In the genomic region with DNA sequence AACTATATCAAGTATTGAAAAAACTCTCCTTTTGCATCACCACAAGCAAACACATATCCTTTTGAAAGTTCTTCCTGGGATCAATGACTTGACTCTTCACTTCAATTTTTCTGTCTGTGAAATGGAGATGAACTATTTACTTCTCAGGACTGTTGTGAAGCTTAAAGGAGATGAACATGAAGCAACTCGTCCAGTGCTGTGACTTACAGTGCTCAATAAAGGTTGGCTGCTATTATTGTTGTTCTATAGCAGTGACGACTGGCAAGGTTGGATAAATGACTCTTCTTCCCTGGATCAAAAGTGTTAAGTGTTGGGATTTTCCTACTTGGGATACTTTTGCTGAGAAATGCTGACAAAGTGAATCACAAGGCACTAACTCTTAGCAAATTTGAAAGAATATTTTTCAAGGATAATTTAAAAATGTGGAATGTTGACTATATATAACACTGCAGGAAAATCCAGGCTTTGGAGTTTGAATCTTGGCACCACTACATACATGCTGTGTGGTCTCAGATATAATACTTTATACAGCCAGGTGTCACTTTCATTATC, we compare ENCODE assay signal across 26 cellular contexts. TPM values are rescaled to one million over a fixed set of nuclear protein-coding genes. Genes with fewer than 3 reads are reported as not detected.
DNase-seq lines count a peak whose midpoint lies in the region; ATAC-seq, FAIRE-seq and TF ChIP-seq lines count a peak whose summit lies in the region.
"Had no signal": no experiment of that assay in that cellular context is flagged by ENCODE, and none has a peak within 500 bp of the region (broad histone marks: within the 10 kb centered on the region; RNA-seq: fewer than 3 reads in every experiment).

No MANE protein-coding gene starts in this region.

- H3K9me3 ChIP-seq in A549 (no peaks in the 10 kb centered on the region), H9 (ENCODE audit: control insufficient read depth, low read depth, low read length) (no peaks in the 10 kb centered on the region), keratinocyte (ENCODE audit: control insufficient read depth, low read depth, low read length) (no peaks in the 10 kb centered on the region)
- H3K9me3 ChIP-seq: BE2C had no signal

- H3K79me1 ChIP-seq in H9 (ENCODE audit: insufficient read depth, low read depth, low read length, poor library complexity, severe bottlenecking) = peaks cover 4% of the 10 kb centered on the region

- no peak for TF ChIP-seq EP300 in A549 (IDR thresholded peaks at IDR 0.05)

- H3K4me2 ChIP-seq in A549 = no peak overlapping the region
- no peak overlapping the region for H3K4me2 ChIP-seq in H9 (ENCODE audit: insufficient read depth, insufficient read length, low read length)
- H3K4me2 ChIP-seq in keratinocyte (ENCODE audit: control insufficient read depth, extremely low read depth, insufficient read depth, low read depth, low read length) = no peak overlapping the region

- no peak overlapping the region for H2BK120ac ChIP-seq in H9 (ENCODE audit: low read depth, low read length, poor library complexity, severe bottlenecking)

- peaks cover 5% of the 10 kb centered on the region; the same call in 1 of the 2 replicates for H3K79me2 ChIP-seq in H9 (ENCODE audit: insufficient read depth, low read length)
- H3K79me2 ChIP-seq in keratinocyte (ENCODE audit: control insufficient read depth, insufficient read depth, low read length) = no peaks in the 10 kb centered on the region

- no peak overlapping the region for H2BK20ac ChIP-seq in H9 (ENCODE audit: low read depth, low read length, poor library complexity, severe bottlenecking)

- TF ChIP-seq CTCF in A549 (IDR thresholded peaks at IDR 0.05) = no peak
- no peak for TF ChIP-seq CTCF in H9 (conservative IDR thresholded peaks at IDR 0.05)
- no peak for TF ChIP-seq CTCF in bronchial epithelial cell (IDR thresholded peaks at IDR 0.05; ENCODE audit: insufficient read depth, low read length, severe bottlenecking)
- TF ChIP-seq CTCF in keratinocyte (optimal IDR thresholded peaks at IDR 0.05 in 1 of 3, IDR thresholded peaks at IDR 0.05 in 1 of 3, conservative IDR thresholded peaks at IDR 0.05 in 1 of 3; ENCODE audit: extremely low read depth in 1 of 3, insufficient read depth in 2 of 3, low read length in 3 of 3) = no peak

- H3K4me1 ChIP-seq in A549 = no peaks in the 10 kb centered on the region
- H3K4me1 ChIP-seq in H9 (ENCODE audit: insufficient read depth, low read length) = peaks cover 7% of the 10 kb centered on the region; the same call in 1 of the 2 replicates
- H3K4me1 ChIP-seq in keratinocyte (ENCODE audit: control insufficient read depth, extremely low read depth, insufficient read depth, low read length) = peaks cover 5% of the 10 kb centered on the region
- H3K4me1 ChIP-seq: BE2C had no signal

- 69% methylated on average over 2 of the region's 2 CpGs for WGBS in A549 (ENCODE audit: missing lambda C conversion rate)
- WGBS in H9 (ENCODE audit: extremely low coverage, insufficient read length, low lambda C conversion rate) = no CpG with 5 or more reads among the region's 2 CpGs

- H3K27me3 Mint-ChIP-seq in H9 (ENCODE audit: low read depth) = no peaks in the 10 kb centered on the region

- peaks cover 46 to 55% of the 10 kb centered on the region in 2 experiments for H3K4me1 Mint-ChIP-seq in H9
- H3K4me1 Mint-ChIP-seq: CD4-positive, CD25-positive, alpha-beta regulatory T cell; CD8-positive, alpha-beta memory T cell; IgD-negative memory B cell had no signal

- H4K5ac ChIP-seq in H9 (ENCODE audit: insufficient read length, low read depth, low read length) = no peak overlapping the region

- H3K23me2 ChIP-seq in H9 (ENCODE audit: insufficient read length, low read depth, low read length, poor library complexity, severe bottlenecking) = no peaks in the 10 kb centered on the region

- FAIRE-seq in A549 (lab: Jason Lieb, UNC) (no peak), bronchial epithelial cell (lab: Jason Lieb, UNC) (no peak), keratinocyte (lab: Jason Lieb, UNC) (peak; percentile 64)
- FAIRE-seq: GM12878, HTR-8/SVneo had no signal

- no peak for TF ChIP-seq RAD21 in A549 (conservative IDR thresholded peaks at IDR 0.05 in 1 of 2, IDR thresholded peaks at IDR 0.05 in 1 of 2)

- no peak overlapping the region for H2AK5ac ChIP-seq in H9 (ENCODE audit: insufficient read length, low read length)

- no peak for ATAC-seq in A549
- no peak for ATAC-seq in HG03469 (IDR thresholded peaks at IDR 0.05; ENCODE audit: unreplicated experiment)
- ATAC-seq: GM12878 had no signal

- no peaks in the 10 kb centered on the region for H3K9me1 ChIP-seq in keratinocyte (ENCODE audit: control insufficient read depth, extremely low read depth, insufficient read depth, low read length)

- H3T11ph ChIP-seq in H9 (ENCODE audit: low read length) = no peak overlapping the region

- peaks cover 29 to 35% (median 30%) of the 10 kb centered on the region in 3 experiments for H3K36me3 Mint-ChIP-seq in H9 (ENCODE audit: insufficient read depth in 1 of 3, low read depth in 3 of 3)
- H3K36me3 Mint-ChIP-seq: CD4-positive, CD25-positive, alpha-beta regulatory T cell; CD8-positive, alpha-beta memory T cell had no signal

- H3K27ac ChIP-seq in A549 (no peak overlapping the region), H9 (ENCODE audit: insufficient read length, low read depth, low read length) (no peak overlapping the region), keratinocyte (ENCODE audit: control insufficient read depth, insufficient read depth, low read length) (no peak overlapping the region)
- H3K27ac ChIP-seq: GM23248, HL-60 had no signal

- no peak overlapping the region for H2BK5ac ChIP-seq in H9 (ENCODE audit: insufficient read length, low read length)

- no peak overlapping the region for H3K14ac ChIP-seq in H9 (ENCODE audit: insufficient read depth, low read length)

- H3K56ac ChIP-seq in H9 (ENCODE audit: insufficient read length, low read depth, low read length) = no peak overlapping the region

- H3K18ac ChIP-seq in H9 (ENCODE audit: insufficient read length, low read depth, low read length) = no peak overlapping the region

- no peaks in the 10 kb centered on the region for H4K20me1 ChIP-seq in H9 (ENCODE audit: control insufficient read depth, insufficient read depth, insufficient read length)
- H4K20me1 ChIP-seq in keratinocyte (ENCODE audit: control insufficient read depth, extremely low read depth, insufficient read depth, low read length) = no peaks in the 10 kb centered on the region

- H4K8ac ChIP-seq in H9 (replicated peaks; ENCODE audit: insufficient read length, low read depth, low read length) = no peak overlapping the region

- dilution Hi-C loops in keratinocyte (cut with MboI; ENCODE audit: extremely low pct_ligation_motif_present, low sequenced_read_pairs) = no loop called here

- H2BK15ac ChIP-seq in H9 (ENCODE audit: low read depth, low read length) = no peak overlapping the region

- H3K9ac ChIP-seq in H9 (ENCODE audit: extremely low read depth, insufficient read length, low read length) (no peak overlapping the region), keratinocyte (ENCODE audit: control insufficient read depth, extremely low read depth, insufficient read depth, low read length) (no peak overlapping the region)
- H3K9ac ChIP-seq: GM23248 had no signal

- POLR2A ChIA-PET in A549 (lab: Yijun Ruan, JAX) = no interaction called here

- H2AFZ ChIP-seq in H9 (ENCODE audit: low read length) (no peak overlapping the region), keratinocyte (ENCODE audit: control insufficient read depth, low read length) (no peak overlapping the region)
- H2AFZ ChIP-seq: GM23248 had no signal

- no peaks in the 10 kb centered on the region for H3K9me3 Mint-ChIP-seq in H9
- H3K9me3 Mint-ChIP-seq: IgD-negative memory B cell had no signal

- H4K91ac ChIP-seq in H9 (ENCODE audit: insufficient read length, low read depth, low read length) = no peak overlapping the region

- H3K27me3 ChIP-seq in H9 (ENCODE audit: insufficient read depth, low read length) = no peaks in the 10 kb centered on the region
- H3K27me3 ChIP-seq in bronchial epithelial cell (ENCODE audit: control insufficient read depth, insufficient read depth, low read length) = no peaks in the 10 kb centered on the region
- no peaks in the 10 kb centered on the region for H3K27me3 ChIP-seq in keratinocyte (ENCODE audit: control insufficient read depth, extremely low read depth, insufficient read depth, low read length)
- H3K27me3 ChIP-seq: BE2C had no signal

- CTCF ChIA-PET in A549 (lab: Yijun Ruan, JAX) = interaction anchor here (3.7 kb wide), 1 partner anchor 11 kb away, joined by 21 read pairs; no protein-coding TSS in a partner anchor

- no peak overlapping the region for H2BK12ac ChIP-seq in H9 (ENCODE audit: insufficient read length, low read depth, low read length)

- H3K4me3 Mint-ChIP-seq in H9 = no peak overlapping the region
- H3K4me3 Mint-ChIP-seq: CD4-positive, CD25-positive, alpha-beta regulatory T cell; CD8-positive, alpha-beta memory T cell; IgD-negative memory B cell had no signal

- no peak overlapping the region for H3K4me3 ChIP-seq in A549
- H3K4me3 ChIP-seq in bronchial epithelial cell (ENCODE audit: low read depth, low read length) = no peak overlapping the region
- H3K4me3 ChIP-seq in keratinocyte (ENCODE audit: control insufficient read depth in 2 of 3, extremely low read depth in 1 of 3, insufficient read depth in 2 of 3, low read depth in 1 of 3, low read length in 3 of 3) = no peak overlapping the region
- H3K4me3 ChIP-seq: GM12878, GM23248 had no signal

- no peak overlapping the region for H3K4ac ChIP-seq in H9 (ENCODE audit: low read depth, low read length)

- H3K23ac ChIP-seq in H9 (ENCODE audit: insufficient read length, low read depth, low read length) = peak overlapping the region; percentile 65

- no peak for DNase-seq in A549 (ENCODE audit: low read depth in 1 of 2, low spot score in 1 of 2)
- no peak for DNase-seq in H9
- peak; percentile 47 for DNase-seq in bronchial epithelial cell (ENCODE audit: low read depth)
- DNase-seq in keratinocyte (ENCODE audit: low read depth, low spot score) = no peak
- no peak for DNase-seq in HPDE6-E6E7 (ENCODE audit: extremely low spot score)
- DNase-seq in stimulated activated CD4-positive, alpha-beta T cell treated with anti-CD3 and anti-CD28 coated beads, Interleukin-2, amount 100 ng/mL, for 24 hours = no peak
- no peak for DNase-seq in RKO (ENCODE audit: low spot score)
- DNase-seq: ACHN; BE2C; C1 segment of cervical spinal cord; CD4-positive, CD25-positive, alpha-beta regulatory T cell; CD8-positive, alpha-beta memory T cell; COR-L47; DMS 273 treated with DMSO at 0.1 percent for 48 hours; DMS53; DND-41; EL; GM23248; H7; KBM-7 had no signal

- H3K27ac Mint-ChIP-seq in H9 = no peak overlapping the region; a peak in 1 of 7 replicates
- H3K27ac Mint-ChIP-seq: CD4-positive, CD25-positive, alpha-beta regulatory T cell; CD8-positive, alpha-beta memory T cell; IgD-negative memory B cell had no signal

- H3K36me3 ChIP-seq in bronchial epithelial cell (ENCODE audit: control insufficient read depth, insufficient read depth, low read length) (no peaks in the 10 kb centered on the region), keratinocyte (ENCODE audit: control insufficient read depth in 2 of 2, extremely low read depth in 1 of 2, insufficient read depth in 2 of 2, low read length in 2 of 2) (no peaks in the 10 kb centered on the region)

- TF ChIP-seq POLR2A in A549 (IDR thresholded peaks at IDR 0.05; ENCODE audit: low read length) = no peak

RNA-seq across cellular contexts. Expression of gene FRAS1, which starts 13.7 kb away (rescaled TPM):
- 5.8 and 8.8 TPM in 2 replicates for polyA plus RNA-seq in A549 (2011; rRNA removed)
- polyA plus RNA-seq in A549 (2012; cell fraction: cytosol; rRNA removed) = 0.90 and 0.98 TPM in 2 replicates
- polyA plus RNA-seq in A549 (2012; cell fraction: nucleus; rRNA removed) = 3.2 and 3.8 TPM in 2 replicates
- 2.3 to 3.0 TPM (median 2.8 TPM) in 3 replicates for polyA plus RNA-seq in A549 (2017; fragmentation: RNase III; extraction: RNeasy Plus Mini Kit Qiagen cat#74134 plus additional on column Dnase treatment)
- polyA minus RNA-seq in A549 (2011; rRNA and poly(A)+ RNA removed) = 32.5 and 33.8 TPM in 2 replicates
- 50.3 and 58.5 TPM in 2 replicates for total RNA-seq in H9 (2021)
- total RNA-seq in bronchial epithelial cell = 12.2 and 13.7 TPM in 2 replicates
- polyA plus RNA-seq in keratinocyte = 3.4 to 4.1 TPM (median 3.5 TPM) in 3 replicates
- polyA plus RNA-seq in keratinocyte (2011; ENCODE audit: low read depth) = 1.3 TPM
- 0.94 and 1.2 TPM in 2 replicates for polyA plus RNA-seq in keratinocyte (2011; cell fraction: cytosol; rRNA removed)
- 13.6 and 14.3 TPM in 2 replicates for polyA plus RNA-seq in keratinocyte (2011; cell fraction: nucleus; rRNA removed)
- 2.0 and 3.7 TPM in 2 replicates for polyA plus RNA-seq in keratinocyte (2012; ENCODE audit: low replicate concordance)
- 18.7 to 41.6 TPM (median 23.4 TPM) in 3 replicates for polyA minus RNA-seq in keratinocyte
- 10.4 TPM for polyA minus RNA-seq in keratinocyte (2011; cell fraction: cytosol; rRNA and poly(A)+ RNA removed)
- 43.4 and 58.3 TPM in 2 replicates for polyA minus RNA-seq in keratinocyte (2011; cell fraction: nucleus; rRNA and poly(A)+ RNA removed)
- total RNA-seq: CD4-positive, CD25-positive, alpha-beta regulatory T cell; CD8-positive, alpha-beta memory T cell; G401 had no signal
- polyA plus RNA-seq: CD4-positive, CD25-positive, alpha-beta regulatory T cell; CD8-positive, alpha-beta memory T cell; IgD-negative memory B cell had no signal
